29 cellular contexts compared by ENCODE assay signal in genomic region chr4:126404549-126404948, GRCh38.
DNase-seq lines count a peak whose midpoint lies in the region; ATAC-seq, FAIRE-seq and TF ChIP-seq lines count a peak whose summit lies in the region.
"Had no signal": no experiment of that assay in that cellular context is flagged by ENCODE, and none has a peak within 500 bp of the region (broad histone marks: within the 10 kb centered on the region; RNA-seq: fewer than 3 reads in every experiment).

No MANE protein-coding gene starts in this region.

- no peak overlapping the region for H3K27ac ChIP-seq in AG04450 (ENCODE audit: low read depth, low read length)
- H3K27ac ChIP-seq: body of pancreas, left ventricle myocardium inferior, testis, uterus had no signal

- H3K36me3 ChIP-seq in bronchial epithelial cell (ENCODE audit: control insufficient read depth, insufficient read depth, low read length): no peaks in the 10 kb centered on the region
- H3K36me3 ChIP-seq: left ventricle myocardium inferior, uterus had no signal

- CTCF ChIA-PET in AG04450 (lab: Charles Lee): no interaction called here

- H3K9me3 ChIP-seq in AG04450 (ENCODE audit: control insufficient read depth, insufficient read depth, low read length): 0 out of 2 replicates have a peak, but pooled peaks cover 5% of the 10 kb centered on the region
- H3K9me3 ChIP-seq: body of pancreas, SK-N-SH, uterus had no signal

- DNase-seq in AG04450 (ENCODE audit: low read depth, low spot score) (peak; percentile 6), HT1080 (ENCODE audit: low read depth) (peak; percentile 40), bronchial epithelial cell (ENCODE audit: low read depth) (peak; percentile 90), foreskin fibroblast (peak; percentile 33 to 50), medulla oblongata (ENCODE audit: extremely low spot score) (no peak), nucleus accumbens (lab: John Stamatoyannopoulos, UW) (no peak), NCI-H1417 (lab: John Stamatoyannopoulos, UW) (no peak)
- DNase-seq: 8988T; activated CD4-positive, alpha-beta T cell treated with anti-CD3 and anti-CD28 coated beads for 48 hours; activated CD8-positive, alpha-beta memory T cell treated with anti-CD3 and anti-CD28 coated beads for 24 hours; activated gamma-delta T cell; body of pancreas; CD4-positive, alpha-beta T cell; KBM-7; left ventricle myocardium inferior; naive B cell; NCI-H1417 treated with DMSO at 0.1 percent for 48 hours; NCI-H2107; NCI-H446 treated with DMSO at 0.1 percent for 48 hours; SK-N-SH; stimulated activated naive CD8-positive, alpha-beta T cell treated with anti-CD3 and anti-CD28 coated beads, Interleukin-15, Interleukin-2, amounts not matched to agents 100 U/mL and 50 U/mL, for 24 hours; testis; uterus had no signal

- POLR2A ChIA-PET in AG04450 (lab: Yijun Ruan, JAX): no interaction called here

- H3K27me3 ChIP-seq in AG04450 (ENCODE audit: control insufficient read depth, insufficient read depth, low read length): no peaks in the 10 kb centered on the region
- no peaks in the 10 kb centered on the region for H3K27me3 ChIP-seq in bronchial epithelial cell (ENCODE audit: control insufficient read depth, insufficient read depth, low read length)
- H3K27me3 ChIP-seq: body of pancreas, testis, uterus had no signal

- ATAC-seq in GM18858 (IDR thresholded peaks at IDR 0.05; ENCODE audit: unreplicated experiment): no peak
- ATAC-seq: body of pancreas; stimulated activated naive CD8-positive, alpha-beta T cell treated with anti-CD3 and anti-CD28 coated beads, Interleukin-15, Interleukin-2, amounts not matched to agents 100 U/mL and 50 U/mL, for 24 hours had no signal

- H3K4me3 ChIP-seq in AG04450 (ENCODE audit: low read depth, low read length) (no peak overlapping the region), bronchial epithelial cell (ENCODE audit: low read depth, low read length) (no peak overlapping the region), foreskin fibroblast (ENCODE audit: low read depth in 1 of 2, low read length in 2 of 2) (no peak overlapping the region)
- H3K4me3 ChIP-seq: body of pancreas, left ventricle myocardium inferior, testis, uterus had no signal

- TF ChIP-seq CTCF in AG04450 (IDR thresholded peaks at IDR 0.05; ENCODE audit: low read depth, low read length) (no peak), bronchial epithelial cell (IDR thresholded peaks at IDR 0.05; ENCODE audit: insufficient read depth, low read length, severe bottlenecking) (no peak), foreskin fibroblast (IDR thresholded peaks at IDR 0.05; ENCODE audit: low read depth, low read length) (no peak)

- FAIRE-seq in bronchial epithelial cell (lab: Jason Lieb, UNC): peak; percentile 93
- FAIRE-seq: D721Med, GM12892, H54, HTR-8/SVneo, islet of Langerhans had no signal

Comparison
In these comparisons a context has a peak if more than half of its experiments do, and no peak if none do; other contexts are left out.
1. DNase-seq: peak in AG04450 (single experiment), HT1080 (single experiment), bronchial epithelial cell (single experiment) and foreskin fibroblast (2 of 2); none in medulla oblongata (single experiment), nucleus accumbens (0 of 56) and NCI-H1417 (0 of 3).